22 cellular contexts compared by ENCODE assay signal in the genomic region with DNA sequence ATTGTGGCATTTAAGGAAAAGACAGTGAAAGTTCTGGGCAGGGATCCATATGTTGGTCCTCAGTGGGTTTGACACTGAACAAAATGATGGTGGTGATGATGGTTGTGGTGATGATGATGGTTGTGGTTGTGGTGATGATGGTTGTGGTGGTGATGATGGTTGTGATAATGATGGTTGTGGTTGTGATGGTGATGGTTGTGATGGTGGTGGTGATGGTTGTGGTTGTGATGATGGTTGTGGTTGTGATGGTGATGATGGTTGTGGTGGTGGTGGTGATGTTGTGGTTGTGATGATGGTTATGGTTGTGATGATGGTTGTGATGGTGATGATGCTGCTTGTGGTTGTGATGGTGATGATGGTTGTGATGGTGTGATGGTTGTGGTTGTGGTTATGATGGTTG.
"Had no signal": no experiment of that assay in that cellular context is flagged by ENCODE, and none has a peak within 500 bp of the region (broad histone marks: within the 10 kb centered on the region; RNA-seq: fewer than 3 reads in every experiment).

No MANE protein-coding gene starts in this region.

- H3K4me1 ChIP-seq: lower lobe of right lung, psoas muscle, spleen, testis, tibial artery, upper lobe of left lung, uterus had no signal

- H3K27ac ChIP-seq: lower lobe of right lung, ovary, psoas muscle, skin epidermis, spleen, testis, tibial artery, upper lobe of left lung, uterus had no signal

- H3K27me3 ChIP-seq: ovary, spleen, testis, tibial artery, upper lobe of left lung, uterus had no signal

- DNase-seq: hypothalamus; left ventricle myocardium superior; lower lobe of right lung; naive thymus-derived CD8-positive, alpha-beta T cell; occipital lobe; ovary; posterior cingulate gyrus; psoas muscle; right cardiac atrium; spleen; stimulated activated CD4-positive, alpha-beta T cell treated with anti-CD3 and anti-CD28 coated beads, Interleukin-4, amount 100 ng/mL, for 4 hours; stimulated activated naive CD8-positive, alpha-beta T cell treated with anti-CD3 and anti-CD28 coated beads, Interleukin-15, Interleukin-2, amounts not matched to agents 100 U/mL and 50 U/mL, for 24 hours; substantia nigra; testis; tibial artery; upper lobe of left lung; uterus had no signal

- H3K36me3 ChIP-seq: ovary, uterus had no signal

- ATAC-seq: left ventricle myocardium superior; lower lobe of right lung; naive thymus-derived CD8-positive, alpha-beta T cell; psoas muscle; right cardiac atrium; stimulated activated memory B cell treated with anti-CD40 and anti-IgM and Interleukin-4, amounts not matched to agents 10 μg/mL and 1 μg/mL and 100 μg/mL, for 72 hours; stimulated activated naive CD8-positive, alpha-beta T cell treated with anti-CD3 and anti-CD28 coated beads, Interleukin-15, Interleukin-2, amounts not matched to agents 100 U/mL and 50 U/mL, for 24 hours had no signal

- H3K9me3 ChIP-seq: lower lobe of right lung, ovary, psoas muscle, spleen, testis, tibial artery, upper lobe of left lung, uterus had no signal

- FAIRE-seq: colon, frontal cortex, keratinocyte had no signal

- H3K4me3 ChIP-seq: lower lobe of right lung, ovary, psoas muscle, skin epidermis, spleen, testis, tibial artery, upper lobe of left lung, uterus had no signal
